ENCODE assay signal across 9 cellular contexts in genomic region chr14:32513571-32514009, GRCh38.
DNase-seq lines count a peak whose midpoint lies in the region; ATAC-seq and TF ChIP-seq lines count a peak whose summit lies in the region.
"Had no signal": no experiment of that assay in that cellular context is flagged by ENCODE, and none has a peak within 500 bp of the region (broad histone marks: within the 10 kb centered on the region; RNA-seq: fewer than 3 reads in every experiment).

No MANE protein-coding gene starts in this region.

- POLR2A ChIA-PET in Caco-2 (lab: Charles Lee): interaction anchor here (0.6 to 1.0 kb wide), 2 partner anchors 310 to 437 kb away, joined by 3 to 4 read pairs; partner anchors contain the start of gene RNU6-8

- no peak overlapping the region for H2AFZ ChIP-seq in Loucy (ENCODE audit: low read length)

- H3K4me1 ChIP-seq in Caco-2 (peaks cover 20% of the 10 kb centered on the region), Loucy (ENCODE audit: insufficient read depth, low read length, poor library complexity, severe bottlenecking) (no peaks in the 10 kb centered on the region)

- H3K9me2 ChIP-seq in Loucy (replicated peaks; ENCODE audit: low read depth, low read length): no peaks in the 10 kb centered on the region

- no peaks in the 10 kb centered on the region for H3K9me3 ChIP-seq in Caco-2
- H3K9me3 ChIP-seq in Loucy (ENCODE audit: insufficient read depth, low read depth, low read length): no peaks in the 10 kb centered on the region

- no peak for ATAC-seq in activated T-cell treated with anti-CD3 and anti-CD28 coated beads, Interleukin-2, amount 50 U/mL, for 72 hours (replicated peaks in 1 of 2)
- ATAC-seq in HG03342 (IDR thresholded peaks at IDR 0.05; ENCODE audit: unreplicated experiment) (no peak), HG03025 (IDR thresholded peaks at IDR 0.05; ENCODE audit: low FRiP score, unreplicated experiment) (no peak)

- H3K36me3 ChIP-seq in Caco-2 (ENCODE audit: control insufficient read depth, insufficient read depth, low read length): no peaks in the 10 kb centered on the region
- H3K36me3 ChIP-seq in Loucy (ENCODE audit: insufficient read depth, low read length): no peaks in the 10 kb centered on the region

- H3K79me2 ChIP-seq in Loucy (ENCODE audit: insufficient read depth, low read length): no peaks in the 10 kb centered on the region

- H3K4me3 ChIP-seq in Caco-2 (ENCODE audit: low read depth, low read length) (no peak overlapping the region), Loucy (ENCODE audit: low read length, poor library complexity, severe bottlenecking) (no peak overlapping the region)

- no peak overlapping the region for H3K9ac ChIP-seq in Loucy (ENCODE audit: low read depth, low read length, poor library complexity, severe bottlenecking)

- H3K36me3 Mint-ChIP-seq in Caco-2 (ENCODE audit: insufficient read depth, unreplicated experiment) (no peaks in the 10 kb centered on the region), nephron (ENCODE audit: low read depth) (no peaks in the 10 kb centered on the region)
- peaks cover 3 to 4% of the 10 kb centered on the region in 2 donors for H3K36me3 Mint-ChIP-seq in activated T-cell treated with anti-CD3 and anti-CD28 coated beads, Interleukin-2, amount 50 U/mL, for 72 hours (ENCODE audit: insufficient read depth in 2 of 2)

- peaks cover 11% of the 10 kb centered on the region for H3K4me1 Mint-ChIP-seq in Caco-2 (ENCODE audit: low read depth, unreplicated experiment)
- H3K4me1 Mint-ChIP-seq in nephron: peaks cover 56% of the 10 kb centered on the region
- H3K4me1 Mint-ChIP-seq in activated T-cell treated with anti-CD3 and anti-CD28 coated beads, Interleukin-2, amount 50 U/mL, for 72 hours (ENCODE audit: low read depth): no peaks in the 10 kb centered on the region

- no peaks in the 10 kb centered on the region for H3K27me3 Mint-ChIP-seq in Caco-2 (ENCODE audit: insufficient read depth, unreplicated experiment)
- no peaks in the 10 kb centered on the region for H3K27me3 Mint-ChIP-seq in nephron (ENCODE audit: low read depth)
- H3K27me3 Mint-ChIP-seq in activated T-cell treated with anti-CD3 and anti-CD28 coated beads, Interleukin-2, amount 50 U/mL, for 72 hours (ENCODE audit: low read depth): peaks cover 6% of the 10 kb centered on the region

- H3K9me3 Mint-ChIP-seq in Caco-2 (ENCODE audit: unreplicated experiment) (peaks cover 7% of the 10 kb centered on the region), nephron (peaks cover 7% of the 10 kb centered on the region)
- H3K9me3 Mint-ChIP-seq in activated T-cell treated with anti-CD3 and anti-CD28 coated beads, Interleukin-2, amount 50 U/mL, for 72 hours: peaks cover 4 to 5% of the 10 kb centered on the region in 2 donors

- H3K27ac Mint-ChIP-seq in Caco-2 (ENCODE audit: unreplicated experiment): no peak overlapping the region
- H3K27ac Mint-ChIP-seq in nephron: peak overlapping the region; percentile 60 to 92 (median 85)
- H3K27ac Mint-ChIP-seq in activated T-cell treated with anti-CD3 and anti-CD28 coated beads, Interleukin-2, amount 50 U/mL, for 72 hours: no peak overlapping the region

- intact Hi-C loops in Caco-2 (cut with micrococcal nuclease; ENCODE audit: unreplicated experiment): loop anchor here (1.0 kb wide), 1 partner anchor 40 kb away; no protein-coding TSS in a partner anchor

- H3K27me3 ChIP-seq in Caco-2 (replicated peaks; ENCODE audit: control insufficient read depth, insufficient read depth, low read length) (no peaks in the 10 kb centered on the region), Loucy (ENCODE audit: insufficient read depth, low read length, poor library complexity, severe bottlenecking) (no peaks in the 10 kb centered on the region)

- TF ChIP-seq CTCF in Caco-2 (IDR thresholded peaks at IDR 0.05; ENCODE audit: insufficient read depth in 1 of 2, low read depth in 1 of 2, low read length in 1 of 2, severe bottlenecking in 1 of 2, unreplicated experiment in 1 of 2): peak; percentile 38 to 48
- TF ChIP-seq CTCF in Loucy (conservative IDR thresholded peaks at IDR 0.05; ENCODE audit: low read length): peak; percentile 70
- peak; percentile 24 to 64 (median 32) for TF ChIP-seq CTCF in nephron (IDR thresholded peaks at IDR 0.05; ENCODE audit: unreplicated experiment in 3 of 3)

- H3F3A ChIP-seq in Loucy (ENCODE audit: low read depth): no peaks in the 10 kb centered on the region

- BruUV-seq in Caco-2 (replicated peaks; lab: Mats Ljungman, UMichigan): no TSS peak

- H3K4me3 Mint-ChIP-seq in Caco-2 (ENCODE audit: unreplicated experiment) (no peak overlapping the region), nephron (no peak overlapping the region)
- H3K4me3 Mint-ChIP-seq in activated T-cell treated with anti-CD3 and anti-CD28 coated beads, Interleukin-2, amount 50 U/mL, for 72 hours: no peak overlapping the region

- H3K27ac ChIP-seq in caudate nucleus (ENCODE audit: low read depth, low read length): peak overlapping the region; percentile 80

- H3K4me2 ChIP-seq in Loucy (ENCODE audit: low read depth, low read length, poor library complexity, severe bottlenecking): no peak overlapping the region

- no peaks in the 10 kb centered on the region for H4K20me1 ChIP-seq in Loucy (ENCODE audit: insufficient read depth, low read length, poor library complexity, severe bottlenecking)

- CTCF ChIA-PET in Caco-2 (lab: Charles Lee): interaction anchor here (0.6 to 1.3 kb wide), 10 partner anchors 26 to 579 kb away, joined by 3 to 12 read pairs (median 4); partner anchors contain the start of gene ARHGAP5

- DNase-seq in Caco-2 (no peak), caudate nucleus (lab: John Stamatoyannopoulos, UW) (no peak), RPMI8226 (no peak)
- no peak for DNase-seq in activated T-cell treated with anti-CD3 and anti-CD28 coated beads, Interleukin-2, amount 50 U/mL, for 72 hours
- DNase-seq: activated T-cell treated with anti-CD3 and anti-CD28 coated beads, Interleukin-2, amount 50 U/mL, for 48 hours had no signal

Comparison
In these comparisons a context has a peak if more than half of its experiments do, and no peak if none do; other contexts are left out.
1. H3K27ac Mint-ChIP-seq: peak in nephron (3 of 3); none in Caco-2 (single experiment) and activated T-cell treated with anti-CD3 and anti-CD28 coated beads, Interleukin-2, amount 50 U/mL, for 72 hours (single experiment).
2. Peak in every context shown above with its lines, with median percentiles within 50 percentile points of each other: CTCF ChIP-seq.